Comparison of ENCODE assay signal across 8 cellular contexts in genomic region chr15:78979456-78980320, GRCh38. TPM values are rescaled to one million over a fixed set of nuclear protein-coding genes. Genes with fewer than 3 reads are reported as not detected.
DNase-seq lines count a peak whose midpoint lies in the region; ATAC-seq and TF ChIP-seq lines count a peak whose summit lies in the region.

No MANE protein-coding gene starts in this region.

- CTCF ChIA-PET in BJ (lab: Yijun Ruan, JAX), result interaction anchor here (0.7 to 4.3 kb wide), 17 partner anchors 9 to 340 kb away, joined by 3 to 33 read pairs (median 5); no protein-coding TSS in a partner anchor
- CTCF ChIA-PET in activated CD8-positive, alpha-beta T cell treated with anti-CD3 and anti-CD28 coated beads, Interleukin-2, amount 10 ng/mL, durations not matched to agents 7 days and 5 days (lab: Charles Lee), result interaction anchor here (0.7 to 6.5 kb wide), 10 partner anchors 12 to 205 kb away, joined by 3 to 45 read pairs (median 4); no protein-coding TSS in a partner anchor

- POLR2A ChIA-PET in BJ (lab: Charles Lee), result no interaction called here
- POLR2A ChIA-PET in activated CD8-positive, alpha-beta T cell treated with anti-CD3 and anti-CD28 coated beads, Interleukin-2, amount 10 ng/mL, durations not matched to agents 7 days and 5 days (lab: Charles Lee), result no interaction called here

- no peaks in the 10 kb centered on the region for H3K36me3 Mint-ChIP-seq in activated CD8-positive, alpha-beta T cell treated with anti-CD3 and anti-CD28 coated beads, Interleukin-2, amount 10 ng/mL, durations not matched to agents 7 days and 5 days (ENCODE audit: low read depth)

- no peaks in the 10 kb centered on the region for H3K36me3 ChIP-seq in BJ (ENCODE audit: control insufficient read depth, insufficient read depth, low read length)

- H3K27me3 Mint-ChIP-seq in activated CD8-positive, alpha-beta T cell treated with anti-CD3 and anti-CD28 coated beads, Interleukin-2, amount 10 ng/mL, durations not matched to agents 7 days and 5 days (ENCODE audit: low read depth), result peaks cover 7% of the 10 kb centered on the region

- H3K27ac Mint-ChIP-seq in activated CD8-positive, alpha-beta T cell treated with anti-CD3 and anti-CD28 coated beads, Interleukin-2, amount 10 ng/mL, durations not matched to agents 7 days and 5 days, result no peak overlapping the region

- no peaks in the 10 kb centered on the region for H3K9me3 Mint-ChIP-seq in activated CD8-positive, alpha-beta T cell treated with anti-CD3 and anti-CD28 coated beads, Interleukin-2, amount 10 ng/mL, durations not matched to agents 7 days and 5 days (ENCODE audit: insufficient read depth)

- peak; percentile 73 for TF ChIP-seq CTCF in BJ (IDR thresholded peaks at IDR 0.05; ENCODE audit: insufficient read depth, low read depth, low read length)

- no peak for DNase-seq in BJ (ENCODE audit: low read depth)
- peak; percentile 35 for DNase-seq in GM19238 (ENCODE audit: insufficient read length, low spot score)
- DNase-seq in NCI-H446 (lab: John Stamatoyannopoulos, UW), result peak; percentile 25 to 69
- DNase-seq in activated CD8-positive, alpha-beta T cell treated with anti-CD3 and anti-CD28 coated beads, Interleukin-2, amount 10 ng/mL, durations not matched to agents 7 days and 5 days, result peak; percentile 53
- peak; percentile 57 for DNase-seq in globus pallidus (ENCODE audit: low spot score)
- DNase-seq in pons (ENCODE audit: low spot score), result peak; percentile 87

- no peaks in the 10 kb centered on the region for H3K27me3 ChIP-seq in BJ (ENCODE audit: control insufficient read depth, insufficient read depth, low read length)

- no peak overlapping the region for H3K4me3 ChIP-seq in BJ (ENCODE audit: low read depth, low read length)

- H3K4me1 Mint-ChIP-seq in activated CD8-positive, alpha-beta T cell treated with anti-CD3 and anti-CD28 coated beads, Interleukin-2, amount 10 ng/mL, durations not matched to agents 7 days and 5 days (ENCODE audit: low read depth), result peaks cover 8% of the 10 kb centered on the region

- no peak overlapping the region for H3K4me3 Mint-ChIP-seq in activated CD8-positive, alpha-beta T cell treated with anti-CD3 and anti-CD28 coated beads, Interleukin-2, amount 10 ng/mL, durations not matched to agents 7 days and 5 days

- ATAC-seq in activated CD8-positive, alpha-beta T cell treated with anti-CD3 and anti-CD28 coated beads, Interleukin-2, amount 10 ng/mL, durations not matched to agents 7 days and 5 days, result peak; percentile 60
- ATAC-seq in HG03280 (IDR thresholded peaks at IDR 0.05; ENCODE audit: unreplicated experiment) (no peak), HG02623 (IDR thresholded peaks at IDR 0.05; ENCODE audit: unreplicated experiment) (no peak)

RNA-seq across cellular contexts. Expression of gene CTSH, which starts 34.8 kb away (rescaled TPM):
- polyA plus RNA-seq in BJ (2011; rRNA removed), result 30.9 and 40.2 TPM in 2 replicates
- 7.5 and 10.2 TPM in 2 replicates for polyA minus RNA-seq in BJ (2011; rRNA and poly(A)+ RNA removed)
- total RNA-seq in activated CD8-positive, alpha-beta T cell treated with anti-CD3 and anti-CD28 coated beads, Interleukin-2, amount 10 ng/mL, durations not matched to agents 7 days and 5 days, result 10 to 100 TPM; 34.0 to 35.3 TPM
